ENCODE assay signal across 1 cellular context in the genomic region with DNA sequence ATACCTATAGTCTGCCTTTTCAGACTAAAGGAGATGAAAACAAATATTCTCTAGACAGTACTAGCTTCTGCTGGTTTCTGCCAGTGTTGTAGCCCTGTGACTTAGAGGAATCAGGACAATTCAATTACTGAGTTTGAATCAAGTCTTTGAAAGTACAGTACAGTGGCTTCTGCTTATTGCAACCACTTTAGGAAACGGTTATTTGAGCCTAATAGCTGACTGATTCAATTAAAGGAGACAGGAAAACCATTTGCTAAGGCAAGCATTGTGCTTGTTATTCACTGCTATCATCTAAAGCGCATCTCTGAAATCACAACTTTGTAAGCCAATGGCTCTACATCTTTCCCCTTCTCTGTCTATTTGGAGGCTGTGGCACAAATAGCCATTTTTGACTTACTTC.
TF ChIP-seq lines count a peak whose summit lies in the region.

No MANE protein-coding gene starts in this region.

TF ChIP-seq in GM23338, 12 proteins besides CTCF, POLR2A, EP300 and RAD21 (continued from another document):
- TF ChIP-seq, protein P1, sequence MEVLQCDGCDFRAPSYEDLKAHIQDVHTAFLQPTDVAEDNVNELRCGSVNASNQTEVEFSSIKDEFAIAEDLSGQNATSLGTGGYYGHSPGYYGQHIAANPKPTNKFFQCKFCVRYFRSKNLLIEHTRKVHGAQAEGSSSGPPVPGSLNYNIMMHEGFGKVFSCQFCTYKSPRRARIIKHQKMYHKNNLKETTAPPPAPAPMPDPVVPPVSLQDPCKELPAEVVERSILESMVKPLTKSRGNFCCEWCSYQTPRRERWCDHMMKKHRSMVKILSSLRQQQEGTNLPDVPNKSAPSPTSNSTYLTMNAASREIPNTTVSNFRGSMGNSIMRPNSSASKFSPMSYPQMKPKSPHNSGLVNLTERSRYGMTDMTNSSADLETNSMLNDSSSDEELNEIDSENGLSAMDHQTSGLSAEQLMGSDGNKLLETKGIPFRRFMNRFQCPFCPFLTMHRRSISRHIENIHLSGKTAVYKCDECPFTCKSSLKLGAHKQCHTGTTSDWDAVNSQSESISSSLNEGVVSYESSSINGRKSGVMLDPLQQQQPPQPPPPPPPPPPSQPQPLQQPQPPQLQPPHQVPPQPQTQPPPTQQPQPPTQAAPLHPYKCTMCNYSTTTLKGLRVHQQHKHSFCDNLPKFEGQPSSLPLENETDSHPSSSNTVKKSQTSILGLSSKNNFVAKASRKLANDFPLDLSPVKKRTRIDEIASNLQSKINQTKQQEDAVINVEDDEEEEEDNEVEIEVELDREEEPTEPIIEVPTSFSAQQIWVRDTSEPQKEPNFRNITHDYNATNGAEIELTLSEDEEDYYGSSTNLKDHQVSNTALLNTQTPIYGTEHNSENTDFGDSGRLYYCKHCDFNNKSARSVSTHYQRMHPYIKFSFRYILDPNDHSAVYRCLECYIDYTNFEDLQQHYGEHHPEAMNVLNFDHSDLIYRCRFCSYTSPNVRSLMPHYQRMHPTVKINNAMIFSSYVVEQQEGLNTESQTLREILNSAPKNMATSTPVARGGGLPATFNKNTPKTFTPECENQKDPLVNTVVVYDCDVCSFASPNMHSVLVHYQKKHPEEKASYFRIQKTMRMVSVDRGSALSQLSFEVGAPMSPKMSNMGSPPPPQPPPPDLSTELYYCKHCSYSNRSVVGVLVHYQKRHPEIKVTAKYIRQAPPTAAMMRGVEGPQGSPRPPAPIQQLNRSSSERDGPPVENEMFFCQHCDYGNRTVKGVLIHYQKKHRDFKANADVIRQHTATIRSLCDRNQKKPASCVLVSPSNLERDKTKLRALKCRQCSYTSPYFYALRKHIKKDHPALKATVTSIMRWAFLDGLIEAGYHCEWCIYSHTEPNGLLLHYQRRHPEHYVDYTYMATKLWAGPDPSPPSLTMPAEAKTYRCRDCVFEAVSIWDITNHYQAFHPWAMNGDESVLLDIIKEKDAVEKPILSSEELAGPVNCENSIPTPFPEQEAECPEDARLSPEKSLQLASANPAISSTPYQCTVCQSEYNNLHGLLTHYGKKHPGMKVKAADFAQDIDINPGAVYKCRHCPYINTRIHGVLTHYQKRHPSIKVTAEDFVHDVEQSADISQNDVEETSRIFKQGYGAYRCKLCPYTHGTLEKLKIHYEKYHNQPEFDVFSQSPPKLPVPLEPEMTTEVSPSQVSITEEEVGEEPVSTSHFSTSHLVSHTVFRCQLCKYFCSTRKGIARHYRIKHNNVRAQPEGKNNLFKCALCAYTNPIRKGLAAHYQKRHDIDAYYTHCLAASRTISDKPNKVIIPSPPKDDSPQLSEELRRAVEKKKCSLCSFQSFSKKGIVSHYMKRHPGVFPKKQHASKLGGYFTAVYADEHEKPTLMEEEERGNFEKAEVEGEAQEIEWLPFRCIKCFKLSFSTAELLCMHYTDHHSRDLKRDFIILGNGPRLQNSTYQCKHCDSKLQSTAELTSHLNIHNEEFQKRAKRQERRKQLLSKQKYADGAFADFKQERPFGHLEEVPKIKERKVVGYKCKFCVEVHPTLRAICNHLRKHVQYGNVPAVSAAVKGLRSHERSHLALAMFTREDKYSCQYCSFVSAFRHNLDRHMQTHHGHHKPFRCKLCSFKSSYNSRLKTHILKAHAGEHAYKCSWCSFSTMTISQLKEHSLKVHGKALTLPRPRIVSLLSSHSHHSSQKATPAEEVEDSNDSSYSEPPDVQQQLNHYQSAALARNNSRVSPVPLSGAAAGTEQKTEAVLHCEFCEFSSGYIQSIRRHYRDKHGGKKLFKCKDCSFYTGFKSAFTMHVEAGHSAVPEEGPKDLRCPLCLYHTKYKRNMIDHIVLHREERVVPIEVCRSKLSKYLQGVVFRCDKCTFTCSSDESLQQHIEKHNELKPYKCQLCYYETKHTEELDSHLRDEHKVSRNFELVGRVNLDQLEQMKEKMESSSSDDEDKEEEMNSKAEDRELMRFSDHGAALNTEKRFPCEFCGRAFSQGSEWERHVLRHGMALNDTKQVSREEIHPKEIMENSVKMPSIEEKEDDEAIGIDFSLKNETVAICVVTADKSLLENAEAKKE (CRISPR knock-in tag; IDR thresholded peaks at IDR 0.05): no peak
- TF ChIP-seq JUNB (IDR thresholded peaks at IDR 0.05; ENCODE audit: unreplicated experiment): no peak
- no peak for TF ChIP-seq STAT1 (IDR thresholded peaks at IDR 0.05; ENCODE audit: unreplicated experiment)
- no peak for TF ChIP-seq ZNF331 (CRISPR knock-in tag; IDR thresholded peaks at IDR 0.05; ENCODE audit: low read depth)
- no peak for TF ChIP-seq EZH2 (IDR thresholded peaks at IDR 0.05; ENCODE audit: low read depth, unreplicated experiment)
- no peak for TF ChIP-seq NANOG (IDR thresholded peaks at IDR 0.05; ENCODE audit: borderline replicate concordance)
- TF ChIP-seq, protein P2, sequence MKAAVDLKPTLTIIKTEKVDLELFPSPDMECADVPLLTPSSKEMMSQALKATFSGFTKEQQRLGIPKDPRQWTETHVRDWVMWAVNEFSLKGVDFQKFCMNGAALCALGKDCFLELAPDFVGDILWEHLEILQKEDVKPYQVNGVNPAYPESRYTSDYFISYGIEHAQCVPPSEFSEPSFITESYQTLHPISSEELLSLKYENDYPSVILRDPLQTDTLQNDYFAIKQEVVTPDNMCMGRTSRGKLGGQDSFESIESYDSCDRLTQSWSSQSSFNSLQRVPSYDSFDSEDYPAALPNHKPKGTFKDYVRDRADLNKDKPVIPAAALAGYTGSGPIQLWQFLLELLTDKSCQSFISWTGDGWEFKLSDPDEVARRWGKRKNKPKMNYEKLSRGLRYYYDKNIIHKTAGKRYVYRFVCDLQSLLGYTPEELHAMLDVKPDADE (IDR thresholded peaks at IDR 0.05): no peak
